Comparison of ENCODE assay signal across 16 cellular contexts in the genomic region with DNA sequence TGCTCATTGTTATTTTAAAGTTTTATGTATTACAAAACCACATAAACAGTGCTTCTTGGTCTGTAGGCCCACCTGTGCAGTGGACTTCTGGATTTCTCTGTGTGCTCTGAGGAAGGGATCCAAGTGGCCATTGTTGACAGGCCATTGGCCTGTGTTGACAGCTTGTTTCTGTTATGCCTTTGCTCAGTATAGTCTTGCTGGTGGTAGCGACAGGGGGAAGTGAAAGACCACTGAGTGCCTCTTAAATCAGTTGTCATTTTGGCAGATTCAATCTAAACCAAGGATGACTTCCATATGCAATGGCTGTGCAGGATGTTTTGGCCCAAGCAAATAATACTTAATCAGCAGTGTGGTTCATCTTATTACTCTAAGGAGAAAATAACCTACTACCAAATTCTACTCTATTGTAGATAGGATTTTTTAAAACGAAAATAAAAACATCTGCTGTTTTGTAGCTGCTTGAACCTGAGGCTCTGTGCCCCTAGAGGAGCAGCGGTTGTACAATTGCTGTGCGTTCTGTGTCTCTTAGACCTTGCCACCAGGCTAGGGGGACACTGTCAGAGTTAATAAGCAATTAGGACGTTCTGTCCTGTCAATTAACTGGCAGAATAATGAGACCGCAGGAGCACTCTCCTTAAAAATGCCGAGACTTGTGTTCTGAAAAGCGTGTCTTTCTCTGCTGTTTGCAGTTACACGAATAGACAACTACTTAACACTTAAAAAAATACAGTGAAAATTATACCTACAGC.
DNase-seq lines count a peak whose midpoint lies in the region; ATAC-seq and TF ChIP-seq lines count a peak whose summit lies in the region.
"Had no signal": no experiment of that assay in that cellular context is flagged by ENCODE, and none has a peak within 500 bp of the region (broad histone marks: within the 10 kb centered on the region; RNA-seq: fewer than 3 reads in every experiment).

No MANE protein-coding gene starts in this region.

- peak; percentile 9 for DNase-seq in neuronal stem cell (ENCODE audit: low spot score)
- no peak for DNase-seq in dermis blood vessel endothelial cell
- DNase-seq in SKM-1 treated with dmso at 0.1 percent for 144 hours (lab: John Stamatoyannopoulos, UW; ENCODE audit: unreplicated experiment): no peak
- no peak for DNase-seq in left ventricle myocardium inferior
- DNase-seq in ovary: no peak
- DNase-seq: activated naive CD8-positive, alpha-beta T cell treated with anti-CD3 and anti-CD28 coated beads, Interleukin-2, amount 10 ng/mL, durations not matched to agents 7 days and 5 days; activated T-cell treated with anti-CD3 and anti-CD28 coated beads, Interleukin-2, amount 50 U/mL, for 24 hours; effector memory CD8-positive, alpha-beta T cell; GM23248; SIG-M5; stimulated activated CD4-positive, alpha-beta T cell treated with anti-CD3 and anti-CD28 coated beads, Interleukin-12 subunit alpha, Interleukin-12 subunit beta, amount 100 ng/mL, for 4 hours; stomach had no signal

- no peak overlapping the region for H3K9ac ChIP-seq in neuronal stem cell (ENCODE audit: low read depth, low read length, poor library complexity)
- H3K9ac ChIP-seq: GM23248 had no signal

- H2AK5ac ChIP-seq in neuronal stem cell (ENCODE audit: low read depth, low read length): no peak overlapping the region

- H3K4me2 ChIP-seq in neuronal stem cell (ENCODE audit: insufficient read depth, low read length, poor library complexity, severe bottlenecking): no peak overlapping the region

- no peak overlapping the region for H4K91ac ChIP-seq in neuronal stem cell (ENCODE audit: low read depth, low read length, poor library complexity)

- TF ChIP-seq CTCF in left ventricle myocardium inferior (IDR thresholded peaks at IDR 0.05; ENCODE audit: borderline replicate concordance): no peak
- TF ChIP-seq CTCF in ovary (IDR thresholded peaks at IDR 0.05): no peak

- no peak overlapping the region for H2BK15ac ChIP-seq in neuronal stem cell (ENCODE audit: low read length)

- H3K4me1 ChIP-seq in neuronal stem cell (ENCODE audit: control insufficient read depth in 2 of 2, insufficient read depth in 1 of 2, low read depth in 1 of 2, low read length in 2 of 2) (peaks cover 0 to 5% of the 10 kb centered on the region in 2 donors), left ventricle myocardium inferior (no peaks in the 10 kb centered on the region), ovary (ENCODE audit: insufficient read depth) (no peaks in the 10 kb centered on the region)
- H3K4me1 ChIP-seq: stomach had no signal

- H3K27me3 ChIP-seq in neuronal stem cell (ENCODE audit: control insufficient read depth in 3 of 3, insufficient read depth in 3 of 3, low read depth in 1 of 3, low read length in 3 of 3): no peaks in the 10 kb centered on the region
- H3K27me3 ChIP-seq in left ventricle myocardium inferior (ENCODE audit: low read depth): no peaks in the 10 kb centered on the region
- no peaks in the 10 kb centered on the region for H3K27me3 ChIP-seq in ovary
- H3K27me3 ChIP-seq: cardiac muscle cell, stomach had no signal

- no peaks in the 10 kb centered on the region for H3K79me1 ChIP-seq in neuronal stem cell (ENCODE audit: low read depth, low read length)

- no peak overlapping the region for H2BK5ac ChIP-seq in neuronal stem cell (ENCODE audit: low read length)

- TF ChIP-seq EP300 in ovary (IDR thresholded peaks at IDR 0.05): no peak

- H3K18ac ChIP-seq in neuronal stem cell (ENCODE audit: low read length): no peak overlapping the region

- H3K14ac ChIP-seq in neuronal stem cell (ENCODE audit: low read length): no peak overlapping the region

- no peaks in the 10 kb centered on the region for H3K36me3 ChIP-seq in neuronal stem cell (replicated peaks in 1 of 2; ENCODE audit: control insufficient read depth in 2 of 2, insufficient read depth in 2 of 2, low read length in 2 of 2)
- H3K36me3 ChIP-seq in left ventricle myocardium inferior: peaks cover 14% of the 10 kb centered on the region
- no peaks in the 10 kb centered on the region for H3K36me3 ChIP-seq in ovary
- H3K36me3 ChIP-seq: cardiac muscle cell, stomach had no signal

- H3K27ac ChIP-seq in neuronal stem cell (replicated peaks; ENCODE audit: low read length) (no peak overlapping the region), left ventricle myocardium inferior (replicated peaks) (no peak overlapping the region), ovary (no peak overlapping the region)
- H3K27ac ChIP-seq: cardiac muscle cell, GM23248, stomach had no signal

- ATAC-seq in GM19043 (IDR thresholded peaks at IDR 0.05; ENCODE audit: low read depth, unreplicated experiment): peak; percentile 83
- ATAC-seq in HG02642 (IDR thresholded peaks at IDR 0.05; ENCODE audit: poor library complexity, unreplicated experiment): peak; percentile 71
- peak; percentile 64 for ATAC-seq in HG03432 (IDR thresholded peaks at IDR 0.05; ENCODE audit: unreplicated experiment)
- ATAC-seq: effector memory CD8-positive, alpha-beta T cell had no signal

- H3K9me3 ChIP-seq in neuronal stem cell (replicated peaks in 1 of 2; ENCODE audit: control insufficient read depth in 2 of 2, insufficient read depth in 1 of 2, low read depth in 1 of 2, low read length in 2 of 2) (no peaks in the 10 kb centered on the region), left ventricle myocardium inferior (replicated peaks) (peaks cover 18% of the 10 kb centered on the region), ovary (no peaks in the 10 kb centered on the region)

- H2AFZ ChIP-seq in neuronal stem cell (ENCODE audit: low read length): no peak overlapping the region
- H2AFZ ChIP-seq: GM23248 had no signal

- no CpG with 5 or more reads among the region's 9 CpGs for WGBS in neuronal stem cell (ENCODE audit: extremely low coverage in 2 of 2, insufficient read length in 2 of 2, insufficient replicate concordance in 1 of 2), 2 donors
- 74 to 86% (median 75%) methylated on average over 9 of the region's 9 CpGs for WGBS in ovary, 3 donors

- H2BK120ac ChIP-seq in neuronal stem cell (ENCODE audit: low read depth, low read length): no peak overlapping the region

- TF ChIP-seq POLR2A in ovary (IDR thresholded peaks at IDR 0.05): no peak

- H3K23ac ChIP-seq in neuronal stem cell (ENCODE audit: low read depth, low read length, poor library complexity): no peak overlapping the region

- H3K4ac ChIP-seq in neuronal stem cell (ENCODE audit: low read length): no peak overlapping the region

- intact Hi-C loops in left ventricle myocardium inferior (cut with micrococcal nuclease) (no loop called here), ovary (cut with DNase I) (no loop called here)

- H3K4me3 ChIP-seq in neuronal stem cell (ENCODE audit: low read length in 2 of 2) (no peak overlapping the region), left ventricle myocardium inferior (no peak overlapping the region), ovary (no peak overlapping the region)
- H3K4me3 ChIP-seq: cardiac muscle cell, GM23248, stomach had no signal

- no peak overlapping the region for H4K8ac ChIP-seq in neuronal stem cell (ENCODE audit: low read depth, low read length)

- no peak overlapping the region for H2BK12ac ChIP-seq in neuronal stem cell (ENCODE audit: low read length)
